23 cellular contexts compared by ENCODE assay signal in the genomic region with DNA sequence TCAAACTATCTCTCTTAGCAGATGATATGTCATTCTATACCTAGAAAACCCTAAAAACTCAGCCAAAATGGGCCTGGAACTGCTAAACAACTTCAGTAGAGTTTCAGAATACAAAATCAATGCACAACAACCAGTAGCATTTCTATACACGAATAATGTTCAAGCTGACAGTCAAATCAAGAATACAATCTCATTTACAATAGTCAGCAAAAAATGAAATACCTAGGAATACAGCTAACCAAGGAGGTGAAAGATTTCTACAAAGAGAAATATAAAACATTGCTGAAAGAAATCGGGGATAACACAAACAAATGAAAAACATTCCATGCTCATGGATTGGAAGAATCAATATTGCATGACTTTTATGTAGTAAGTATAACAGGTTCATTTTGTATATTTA.
DNase-seq lines count a peak whose midpoint lies in the region; ATAC-seq, FAIRE-seq and TF ChIP-seq lines count a peak whose summit lies in the region.
"Had no signal": no experiment of that assay in that cellular context is flagged by ENCODE, and none has a peak within 500 bp of the region (broad histone marks: within the 10 kb centered on the region; RNA-seq: fewer than 3 reads in every experiment).

No MANE protein-coding gene starts in this region.

- no peak for TF ChIP-seq RAD21 in A549 (conservative IDR thresholded peaks at IDR 0.05 in 1 of 2, IDR thresholded peaks at IDR 0.05 in 1 of 2)
- no peak for TF ChIP-seq RAD21 in IMR-90 (IDR thresholded peaks at IDR 0.05; ENCODE audit: low read length)

- H3K9me1 ChIP-seq in IMR-90 (ENCODE audit: insufficient read depth, low read length) = no peaks in the 10 kb centered on the region

- H3K9ac ChIP-seq in DND-41 (ENCODE audit: low read depth, low read length) (no peak overlapping the region), IMR-90 (ENCODE audit: low read depth, low read length) (no peak overlapping the region)
- H3K9ac ChIP-seq: BLaER1 had no signal

- H2BK15ac ChIP-seq in IMR-90 (ENCODE audit: low read depth, low read length) = no peak overlapping the region

- H2BK5ac ChIP-seq in IMR-90 (ENCODE audit: low read depth, low read length, poor library complexity, severe bottlenecking) = no peak overlapping the region

- CTCF ChIA-PET in A549 (lab: Yijun Ruan, JAX) = no interaction called here
- CTCF ChIA-PET in IMR-90 (lab: Yijun Ruan, JAX) = no interaction called here

- H3K27ac ChIP-seq in A549 (no peak overlapping the region), DND-41 (ENCODE audit: low read length) (no peak overlapping the region), IMR-90 (ENCODE audit: insufficient read depth, low read length) (no peak overlapping the region), uterus (no peak overlapping the region)
- H3K27ac ChIP-seq: BLaER1 had no signal

- ATAC-seq in A549 = no peak
- ATAC-seq in DND-41 (ENCODE audit: insufficient read depth, low read depth) = no peak
- no peak for ATAC-seq in IMR-90 (ENCODE audit: low read depth)
- ATAC-seq: GM12878 had no signal

- H3K14ac ChIP-seq in IMR-90 (replicated peaks; ENCODE audit: low read depth, low read length) = no peak overlapping the region

- 5% methylated on average over 2 of the region's 2 CpGs for WGBS in A549 (ENCODE audit: missing lambda C conversion rate)
- WGBS in IMR-90 (ENCODE audit: extremely low coverage in 2 of 2, insufficient read length in 1 of 2), 2 experiments = no CpG with 5 or more reads among the region's 2 CpGs

- H3K4ac ChIP-seq in IMR-90 (ENCODE audit: low read depth, low read length) = no peak overlapping the region

- TF ChIP-seq CTCF in A549 (IDR thresholded peaks at IDR 0.05) (no peak), DND-41 (IDR thresholded peaks at IDR 0.05; ENCODE audit: borderline replicate concordance, extremely low read depth, low read length, poor library complexity, severe bottlenecking) (no peak), IMR-90 (conservative IDR thresholded peaks at IDR 0.05; ENCODE audit: low read depth, low read length) (no peak), uterus (IDR thresholded peaks at IDR 0.05) (no peak)

- H4K91ac ChIP-seq in IMR-90 (ENCODE audit: insufficient read depth, low read depth, low read length) = no peak overlapping the region

- no peak for TF ChIP-seq EP300 in A549 (IDR thresholded peaks at IDR 0.05)

- DNase-seq in A549 (ENCODE audit: low read depth in 1 of 2, low spot score in 1 of 2) = no peak
- DNase-seq in DND-41 = no peak
- DNase-seq in IMR-90 = no peak
- no peak for DNase-seq in uterus
- DNase-seq in stimulated activated CD4-positive, alpha-beta T cell treated with anti-CD3 and anti-CD28 coated beads, Interleukin-4, amount 100 ng/mL, for 4 hours = no peak
- no peak for DNase-seq in activated CD4-positive, alpha-beta T cell treated with anti-CD3 and anti-CD28 coated beads for 4 hours
- DNase-seq in stimulated activated CD4-positive, alpha-beta T cell treated with anti-CD3 and anti-CD28 coated beads, Interleukin-1b, Interleukin-23, amount 100 ng/mL, for 48 hours = no peak
- DNase-seq: 8988T; ACHN; BE2C; C1 segment of cervical spinal cord; CD4-positive, alpha-beta memory T cell; CD4-positive, CD25-positive, alpha-beta regulatory T cell; CD8-positive, alpha-beta memory T cell; COR-L47; DMS79 treated with DMSO at 0.1 percent for 48 hours; EL; GDM1 had no signal

- H3K4me3 ChIP-seq in A549 = no peak overlapping the region
- no peak overlapping the region for H3K4me3 ChIP-seq in DND-41 (ENCODE audit: low read depth in 1 of 2, low read length in 2 of 2)
- no peak overlapping the region for H3K4me3 ChIP-seq in IMR-90 (ENCODE audit: insufficient read depth, low read depth, low read length)
- H3K4me3 ChIP-seq in uterus = no peak overlapping the region
- H3K4me3 ChIP-seq: BLaER1, GM12878 had no signal

- intact Hi-C loops in IMR-90 (cut with micrococcal nuclease) = no loop called here
- intact Hi-C loops in uterus (cut with DNase I; ENCODE audit: low total_unique reads) = no loop called here

- H2AFZ ChIP-seq in DND-41 (ENCODE audit: low read depth, low read length) (peak overlapping the region; percentile 16; the same call in 1 of the 2 replicates), IMR-90 (replicated peaks; ENCODE audit: low read length, poor library complexity) (no peak overlapping the region)

- H2BK120ac ChIP-seq in IMR-90 (ENCODE audit: low read depth, low read length) = no peak overlapping the region

- FAIRE-seq in A204.1 (lab: Jason Lieb, UNC) = peak; percentile 3
- no peak for FAIRE-seq in A549 (lab: Jason Lieb, UNC)
- FAIRE-seq: GM12878, GM12892, GM18507 had no signal

- dilution Hi-C loops in IMR-90 (cut with HindIII; ENCODE audit: low sequenced_read_pairs, unreplicated experiment) = no loop called here

- no peaks in the 10 kb centered on the region for H4K20me1 ChIP-seq in DND-41 (ENCODE audit: insufficient read depth, low read length)
- no peaks in the 10 kb centered on the region for H4K20me1 ChIP-seq in IMR-90 (ENCODE audit: insufficient read depth, low read length)
- H4K20me1 ChIP-seq: BLaER1 had no signal

- H4K5ac ChIP-seq in IMR-90 (ENCODE audit: low read depth, low read length) = no peak overlapping the region

- H3K4me1 ChIP-seq in A549 (no peaks in the 10 kb centered on the region), DND-41 (ENCODE audit: insufficient read depth, low read length) (no peaks in the 10 kb centered on the region), IMR-90 (ENCODE audit: control insufficient read depth, insufficient read depth, low read length) (no peaks in the 10 kb centered on the region; the same call in 1 of the 2 replicates), uterus (no peaks in the 10 kb centered on the region)
- H3K4me1 ChIP-seq: BE2C, BLaER1 had no signal

- no peak overlapping the region for H2AK5ac ChIP-seq in IMR-90 (ENCODE audit: low read depth, low read length)

- no peaks in the 10 kb centered on the region for H3K9me3 ChIP-seq in A549
- H3K9me3 ChIP-seq in DND-41 (ENCODE audit: insufficient read depth, low read length, severe bottlenecking) = no peaks in the 10 kb centered on the region
- peaks cover 2% of the 10 kb centered on the region; the same call in 1 of the 2 replicates for H3K9me3 ChIP-seq in IMR-90 (ENCODE audit: control insufficient read depth, insufficient read depth, low read length)
- no peaks in the 10 kb centered on the region for H3K9me3 ChIP-seq in uterus
- H3K9me3 ChIP-seq: BE2C had no signal

- H3K56ac ChIP-seq in IMR-90 (ENCODE audit: extremely low read depth, insufficient read depth, low read length) = no peak overlapping the region

- no peak overlapping the region for H3K23ac ChIP-seq in IMR-90 (ENCODE audit: low read depth, low read length)

- no peak overlapping the region for H3K4me2 ChIP-seq in A549
- H3K4me2 ChIP-seq in DND-41 (ENCODE audit: insufficient read depth, low read length) = no peak overlapping the region
- no peak overlapping the region for H3K4me2 ChIP-seq in IMR-90 (ENCODE audit: low read depth, low read length)
- H3K4me2 ChIP-seq: BLaER1 had no signal

- BruUV-seq in IMR-90 (replicated peaks; lab: Mats Ljungman, UMichigan) = no TSS peak

- TF ChIP-seq POLR2A in A549 (IDR thresholded peaks at IDR 0.05; ENCODE audit: low read length) (no peak), IMR-90 (IDR thresholded peaks at IDR 0.05; ENCODE audit: low read depth, low read length) (no peak), uterus (IDR thresholded peaks at IDR 0.05) (no peak)

- H3K36me3 ChIP-seq in DND-41 (ENCODE audit: insufficient read depth, low read length) (no peaks in the 10 kb centered on the region), IMR-90 (ENCODE audit: control insufficient read depth, insufficient read depth, low read length) (no peaks in the 10 kb centered on the region), uterus (peaks cover 0 to 3% of the 10 kb centered on the region in 2 donors)
- H3K36me3 ChIP-seq: BE2C, BLaER1 had no signal

- in situ Hi-C loops in IMR-90 (cut with MboI; ENCODE audit: low sequenced_read_pairs) = no loop called here

- no peak overlapping the region for H2AK9ac ChIP-seq in IMR-90 (replicated peaks; ENCODE audit: low read depth, low read length, poor library complexity)

- POLR2A ChIA-PET in A549 (lab: Yijun Ruan, JAX) = no interaction called here
- POLR2A ChIA-PET in IMR-90 (lab: Charles Lee; ENCODE audit: unreplicated experiment) = no interaction called here

- H3K79me1 ChIP-seq in IMR-90 (ENCODE audit: low read depth in 1 of 2, low read length in 2 of 2) = no peaks in the 10 kb centered on the region

- H3K27me3 ChIP-seq in DND-41 (ENCODE audit: insufficient read depth, low read length, poor library complexity) = no peaks in the 10 kb centered on the region
- no peaks in the 10 kb centered on the region for H3K27me3 ChIP-seq in IMR-90 (ENCODE audit: control insufficient read depth, insufficient read depth, low read length)
- no peaks in the 10 kb centered on the region for H3K27me3 ChIP-seq in uterus
- H3K27me3 ChIP-seq: BE2C, BLaER1 had no signal

- no peak overlapping the region for H4K8ac ChIP-seq in IMR-90 (ENCODE audit: low read depth in 2 of 2, low read length in 2 of 2)

- no peak overlapping the region for H2BK20ac ChIP-seq in IMR-90 (ENCODE audit: low read depth, low read length)

- H3K18ac ChIP-seq in IMR-90 (ENCODE audit: low read depth, low read length) = no peak overlapping the region

- no peaks in the 10 kb centered on the region for H3K79me2 ChIP-seq in DND-41 (ENCODE audit: insufficient read depth, low read length)

TF ChIP-seq in A549, 52 proteins besides CTCF, POLR2A, EP300 and RAD21:
- TF ChIP-seq ZSCAN20 (CRISPR knock-in tag; IDR thresholded peaks at IDR 0.05) = no peak
- TF ChIP-seq, protein P1, sequence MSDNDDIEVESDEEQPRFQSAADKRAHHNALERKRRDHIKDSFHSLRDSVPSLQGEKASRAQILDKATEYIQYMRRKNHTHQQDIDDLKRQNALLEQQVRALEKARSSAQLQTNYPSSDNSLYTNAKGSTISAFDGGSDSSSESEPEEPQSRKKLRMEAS (IDR thresholded peaks at IDR 0.05) = no peak
- no peak for TF ChIP-seq CEBPB (IDR thresholded peaks at IDR 0.05)
- TF ChIP-seq MAFK (IDR thresholded peaks at IDR 0.05; ENCODE audit: partially characterized antibody) = peak; percentile 72
TF ChIP-seq in A549: peak in this region for 1.

TF ChIP-seq in IMR-90, 13 proteins besides CTCF, POLR2A, EP300 and RAD21:
- TF ChIP-seq MAFK (IDR thresholded peaks at IDR 0.05; ENCODE audit: low read depth, low read length) = peak; percentile 82
- TF ChIP-seq MXI1 (IDR thresholded peaks at IDR 0.05; ENCODE audit: borderline replicate concordance, low read depth, low read length) = no peak
TF ChIP-seq in IMR-90: peak in this region for 1.
